1 cellular context compared by ENCODE assay signal in genomic region chr4:189053621-189054020, GRCh38.
TF ChIP-seq lines count a peak whose summit lies in the region.

No MANE protein-coding gene starts in this region.

TF ChIP-seq in H1, 55 proteins besides CTCF, POLR2A, EP300 and RAD21 (continued from another document):
- TF ChIP-seq RNF2 (IDR thresholded peaks at IDR 0.05; ENCODE audit: borderline replicate concordance, low read depth, low read length, missing control alignments, poor library complexity, severe bottlenecking) (no peak), TEAD4 (IDR thresholded peaks at IDR 0.05; ENCODE audit: low read depth, low read length) (no peak), USF2 (IDR thresholded peaks at IDR 0.05; ENCODE audit: low read length) (no peak), SP1 (IDR thresholded peaks at IDR 0.05; ENCODE audit: low read depth, low read length) (no peak), PHF8 (conservative IDR thresholded peaks at IDR 0.05; ENCODE audit: low read depth, low read length) (no peak), RBBP5 (IDR thresholded peaks at IDR 0.05; ENCODE audit: borderline replicate concordance, low read depth, low read length) (no peak), SP2 (IDR thresholded peaks at IDR 0.05; ENCODE audit: low read length) (no peak), POLR2AphosphoS5 (IDR thresholded peaks at IDR 0.05; ENCODE audit: low read depth, low read length) (no peak), CREB1 (IDR thresholded peaks at IDR 0.05) (no peak), GABPA (IDR thresholded peaks at IDR 0.05; ENCODE audit: borderline replicate concordance, insufficient read depth, low read length) (no peak), CTBP2 (IDR thresholded peaks at IDR 0.05; ENCODE audit: borderline replicate concordance, insufficient read depth, insufficient read length, low read length) (no peak), SP4 (IDR thresholded peaks at IDR 0.05; ENCODE audit: low read length) (no peak), EZH2 (IDR thresholded peaks at IDR 0.05; ENCODE audit: low read depth, low read length, severe bottlenecking) (no peak), JUND (IDR thresholded peaks at IDR 0.05; ENCODE audit: low read length) (no peak), ATF2 (IDR thresholded peaks at IDR 0.05; ENCODE audit: low read length) (no peak), GTF2F1 (IDR thresholded peaks at IDR 0.05; ENCODE audit: borderline replicate concordance, low read depth, low read length) (no peak)
